21 cellular contexts compared by ENCODE assay signal in the genomic region with DNA sequence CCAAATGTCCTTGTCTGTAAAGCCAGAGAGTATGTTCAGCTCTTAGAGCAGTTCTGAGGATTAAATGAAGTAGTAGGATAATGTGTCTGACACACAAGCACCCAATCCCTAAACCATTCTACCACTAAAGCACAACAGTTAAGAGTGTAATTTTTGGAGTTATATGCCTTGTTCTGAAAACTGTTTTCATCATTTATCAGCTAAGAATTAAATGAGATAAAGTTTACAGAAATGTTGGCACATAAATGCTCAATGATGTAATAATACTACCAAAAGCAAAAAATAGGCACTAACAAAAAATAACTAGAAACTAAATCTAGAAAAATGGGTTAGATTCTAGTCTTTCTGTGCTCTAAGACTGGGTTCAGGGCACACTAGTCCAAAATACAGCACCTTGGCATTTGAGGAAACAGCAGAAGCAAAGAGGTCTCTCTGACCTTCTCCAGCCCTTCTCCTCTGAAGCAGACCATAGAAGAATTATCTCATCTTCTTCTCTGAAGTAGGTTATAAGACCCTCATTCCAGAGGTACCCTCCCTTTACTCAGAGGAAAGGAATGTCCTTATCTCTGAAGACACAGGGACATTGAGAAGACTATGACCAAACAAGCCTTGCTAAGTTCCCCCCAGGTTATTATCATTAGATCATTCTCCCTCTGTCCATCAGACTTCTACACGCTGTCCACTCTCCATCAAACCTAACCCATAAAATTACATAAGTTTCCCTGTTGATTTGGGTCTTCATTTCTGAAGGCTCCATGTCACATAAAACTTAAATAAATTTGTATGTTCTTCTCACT. TPM values are rescaled to one million over a fixed set of nuclear protein-coding genes. Genes with fewer than 3 reads are reported as not detected.
DNase-seq lines count a peak whose midpoint lies in the region; ATAC-seq, FAIRE-seq and TF ChIP-seq lines count a peak whose summit lies in the region.
"Had no signal": no experiment of that assay in that cellular context is flagged by ENCODE, and none has a peak within 500 bp of the region (broad histone marks: within the 10 kb centered on the region; RNA-seq: fewer than 3 reads in every experiment).

No MANE protein-coding gene starts in this region.

- H4K5ac ChIP-seq in IMR-90 (ENCODE audit: low read depth, low read length), result no peak overlapping the region

- H3K4ac ChIP-seq in IMR-90 (ENCODE audit: low read depth, low read length), result no peak overlapping the region

- no peaks in the 10 kb centered on the region for H3K9me3 Mint-ChIP-seq in activated naive CD4-positive, alpha-beta T cell treated with anti-CD3 and anti-CD28 coated beads for 36 hours

- ATAC-seq in IMR-90 (ENCODE audit: low read depth), result peak; percentile 21; the same call in 1 of the 2 replicates
- no peak for ATAC-seq in foreskin keratinocyte
- no peak for ATAC-seq in HG02763 (IDR thresholded peaks at IDR 0.05; ENCODE audit: unreplicated experiment)
- no peak for ATAC-seq in body of pancreas

- peaks cover 12 to 50% of the 10 kb centered on the region in 2 experiments; a peak in 3 of 4 replicates for H3K79me1 ChIP-seq in IMR-90 (ENCODE audit: low read depth in 1 of 2, low read length in 2 of 2)

- no peak overlapping the region for H4K91ac ChIP-seq in IMR-90 (ENCODE audit: insufficient read depth, low read depth, low read length)

- no peaks in the 10 kb centered on the region for H3K9me3 ChIP-seq in IMR-90 (ENCODE audit: control insufficient read depth, insufficient read depth, low read length)
- H3K9me3 ChIP-seq in body of pancreas, result no peaks in the 10 kb centered on the region
- H3K9me3 ChIP-seq: HAP-1, MG63 had no signal

- intact Hi-C loops in IMR-90 (cut with micrococcal nuclease), result no loop called here
- intact Hi-C loops in activated naive CD4-positive, alpha-beta T cell treated with anti-CD3 and anti-CD28 coated beads for 36 hours (cut with micrococcal nuclease), result no loop called here
- intact Hi-C loops in body of pancreas (cut with DNase I), result no loop called here

- dilution Hi-C loops in IMR-90 (cut with HindIII; ENCODE audit: low sequenced_read_pairs, unreplicated experiment), result no loop called here

- H3K14ac ChIP-seq in IMR-90 (replicated peaks; ENCODE audit: low read depth, low read length), result no peak overlapping the region

- H3K36me3 ChIP-seq in IMR-90 (ENCODE audit: control insufficient read depth, insufficient read depth, low read length), result no peaks in the 10 kb centered on the region
- no peaks in the 10 kb centered on the region for H3K36me3 ChIP-seq in body of pancreas (replicated peaks in 1 of 2; ENCODE audit: insufficient read depth in 1 of 2, low read depth in 2 of 2)
- H3K36me3 ChIP-seq: HAP-1, MG63 had no signal

- no peak overlapping the region for H2BK120ac ChIP-seq in IMR-90 (ENCODE audit: low read depth, low read length)

- peaks cover 24% of the 10 kb centered on the region for H3K4me1 Mint-ChIP-seq in activated naive CD4-positive, alpha-beta T cell treated with anti-CD3 and anti-CD28 coated beads for 36 hours (ENCODE audit: low read depth)

- no peak overlapping the region for H3K27ac ChIP-seq in IMR-90 (ENCODE audit: insufficient read depth, low read length)
- H3K27ac ChIP-seq in foreskin keratinocyte, result peak overlapping the region; percentile 11
- no peak overlapping the region for H3K27ac ChIP-seq in body of pancreas
- H3K27ac ChIP-seq: KMS-11 had no signal

- no peak for TF ChIP-seq RAD21 in IMR-90 (IDR thresholded peaks at IDR 0.05; ENCODE audit: low read length)

- H4K8ac ChIP-seq in IMR-90 (ENCODE audit: low read depth in 2 of 2, low read length in 2 of 2), result no peak overlapping the region

- peak overlapping the region; percentile 96 for H3K23ac ChIP-seq in IMR-90 (ENCODE audit: low read depth, low read length)

- H3K9me1 ChIP-seq in IMR-90 (ENCODE audit: insufficient read depth, low read length), result peaks cover 5% of the 10 kb centered on the region

- WGBS in IMR-90 (ENCODE audit: extremely low coverage in 2 of 2, insufficient read length in 1 of 2), 2 experiments, result no CpG with 5 or more reads among the region's 1 CpG
- 75 to 93% methylated on average over 1 of the region's 1 CpG for WGBS in body of pancreas, 2 donors

- H2BK15ac ChIP-seq in IMR-90 (ENCODE audit: low read depth, low read length), result no peak overlapping the region

- TF ChIP-seq CTCF in IMR-90 (conservative IDR thresholded peaks at IDR 0.05; ENCODE audit: low read depth, low read length) (no peak), foreskin keratinocyte (conservative IDR thresholded peaks at IDR 0.05) (no peak), body of pancreas (IDR thresholded peaks at IDR 0.05) (no peak)

- CTCF ChIA-PET in IMR-90 (lab: Yijun Ruan, JAX), result interaction anchor here (0.6 kb wide), 1 partner anchor 104 kb away, joined by 3 read pairs; no protein-coding TSS in a partner anchor
- CTCF ChIA-PET in activated naive CD4-positive, alpha-beta T cell treated with anti-CD3 and anti-CD28 coated beads for 36 hours (lab: Charles Lee), result interaction anchor here (1.2 kb wide), 1 partner anchor 161 kb away, joined by 4 read pairs; no protein-coding TSS in a partner anchor

- no peak overlapping the region for H2AK5ac ChIP-seq in IMR-90 (ENCODE audit: low read depth, low read length)

- H3K9ac ChIP-seq in IMR-90 (ENCODE audit: low read depth, low read length), result no peak overlapping the region
- H3K9ac ChIP-seq: KMS-11 had no signal

- H2BK5ac ChIP-seq in IMR-90 (ENCODE audit: low read depth, low read length, poor library complexity, severe bottlenecking), result no peak overlapping the region

- H3K27me3 Mint-ChIP-seq in activated naive CD4-positive, alpha-beta T cell treated with anti-CD3 and anti-CD28 coated beads for 36 hours (ENCODE audit: low read depth), result no peaks in the 10 kb centered on the region

- peaks cover 4% of the 10 kb centered on the region for H3K36me3 Mint-ChIP-seq in activated naive CD4-positive, alpha-beta T cell treated with anti-CD3 and anti-CD28 coated beads for 36 hours (ENCODE audit: low read depth)

- no peak overlapping the region for H3K4me3 Mint-ChIP-seq in activated naive CD4-positive, alpha-beta T cell treated with anti-CD3 and anti-CD28 coated beads for 36 hours
- H3K4me3 Mint-ChIP-seq: CD14-positive monocyte had no signal

- H2BK20ac ChIP-seq in IMR-90 (ENCODE audit: low read depth, low read length), result no peak overlapping the region

- in situ Hi-C loops in IMR-90 (cut with MboI; ENCODE audit: low sequenced_read_pairs), result no loop called here

- H3K4me3 ChIP-seq in IMR-90 (ENCODE audit: insufficient read depth, low read depth, low read length) (no peak overlapping the region), body of pancreas (no peak overlapping the region)
- H3K4me3 ChIP-seq: HAP-1, MG63 had no signal

- H2AK9ac ChIP-seq in IMR-90 (replicated peaks; ENCODE audit: low read depth, low read length, poor library complexity), result no peak overlapping the region

- H4K20me1 ChIP-seq in IMR-90 (ENCODE audit: insufficient read depth, low read length), result no peaks in the 10 kb centered on the region; the same call in none of the 2 replicates

- H3K4me2 ChIP-seq in IMR-90 (ENCODE audit: low read depth, low read length), result no peak overlapping the region
- H3K4me2 ChIP-seq: KMS-11 had no signal

- no peak for FAIRE-seq in GM19239 (lab: Jason Lieb, UNC)

- BruUV-seq in IMR-90 (replicated peaks; lab: Mats Ljungman, UMichigan), result no TSS peak

- no peak overlapping the region for H3K27ac Mint-ChIP-seq in activated naive CD4-positive, alpha-beta T cell treated with anti-CD3 and anti-CD28 coated beads for 36 hours

- no peak overlapping the region for H3K18ac ChIP-seq in IMR-90 (ENCODE audit: low read depth, low read length)

- H3K4me1 ChIP-seq in IMR-90 (ENCODE audit: control insufficient read depth, insufficient read depth, low read length), result peaks cover 2% of the 10 kb centered on the region; the same call in 1 of the 2 replicates
- H3K4me1 ChIP-seq in foreskin keratinocyte, result peaks cover 6% of the 10 kb centered on the region
- H3K4me1 ChIP-seq in body of pancreas, result peaks cover 33% of the 10 kb centered on the region

- no peak overlapping the region for H3K56ac ChIP-seq in IMR-90 (ENCODE audit: extremely low read depth, insufficient read depth, low read length)

- POLR2A ChIA-PET in IMR-90 (lab: Charles Lee; ENCODE audit: unreplicated experiment), result no interaction called here

- H2AFZ ChIP-seq in IMR-90 (replicated peaks; ENCODE audit: low read length, poor library complexity), result no peak overlapping the region

- H3K27me3 ChIP-seq in IMR-90 (ENCODE audit: control insufficient read depth, insufficient read depth, low read length) (no peaks in the 10 kb centered on the region), foreskin keratinocyte (no peaks in the 10 kb centered on the region), body of pancreas (no peaks in the 10 kb centered on the region)
- H3K27me3 ChIP-seq: MG63 had no signal

- DNase-seq in EH (ENCODE audit: low read depth), result peak; percentile 22
- no peak for DNase-seq in IMR-90
- DNase-seq in RPMI7951 (ENCODE audit: low read depth), result peak; percentile 4
- DNase-seq in foreskin keratinocyte, result no peak
- DNase-seq in GM19239 (ENCODE audit: insufficient read length, low spot score), result no peak
- DNase-seq in activated naive CD4-positive, alpha-beta T cell treated with anti-CD3 and anti-CD28 coated beads for 36 hours, result no peak
- no peak for DNase-seq in body of pancreas
- DNase-seq: ACHN, AML-193, COR-L47, MG63, NCI-H1092, NCI-H146, NCI-H2081, NCI-H524 treated with DMSO at 0.1 percent for 48 hours, OCI-M1, SW 1271 had no signal

- TF ChIP-seq POLR2A in IMR-90 (IDR thresholded peaks at IDR 0.05; ENCODE audit: low read depth, low read length) (no peak), body of pancreas (IDR thresholded peaks at IDR 0.05) (no peak)

TF ChIP-seq in IMR-90, 13 proteins besides CTCF, POLR2A, EP300 and RAD21:
- no peak for TF ChIP-seq RFX5 (IDR thresholded peaks at IDR 0.05; ENCODE audit: low read depth, low read length)
- TF ChIP-seq SMC3 (IDR thresholded peaks at IDR 0.05; ENCODE audit: low read depth, low read length), result no peak

RNA-seq across cellular contexts. Expression of gene ABL2, which starts 20.6 kb away (rescaled TPM):
- 88.3 and 110 TPM in 2 replicates for total RNA-seq in IMR-90 (2012; rRNA removed)
- 9.0 and 9.7 TPM in 2 replicates for polyA plus RNA-seq in IMR-90 (2012; rRNA removed)
- polyA plus RNA-seq in IMR-90 (2012; cell fraction: cytosol; rRNA removed), result 2.6 and 2.9 TPM in 2 replicates
- 17.3 and 33.4 TPM in 2 replicates for polyA plus RNA-seq in IMR-90 (2012; cell fraction: nucleus; rRNA removed; ENCODE audit: low replicate concordance)
- total RNA-seq in RPMI7951 (2014; rRNA removed; shearing (Covaris generic)), result 14.1 and 15.2 TPM in 2 replicates
- total RNA-seq in foreskin keratinocyte, result 42.2 and 47.3 TPM in 2 replicates
- polyA plus RNA-seq in foreskin keratinocyte, result 4.5 TPM in 2 replicates
- 1 to 10 TPM; 8.1 TPM for total RNA-seq in activated naive CD4-positive, alpha-beta T cell treated with anti-CD3 and anti-CD28 coated beads for 36 hours
- total RNA-seq in body of pancreas, result 10 to 100 TPM; 10.1 to 12.5 TPM

Comparison
In these comparisons a context has a peak if more than half of its experiments do, and no peak if none do; other contexts are left out.
1. DNase-seq: peak in EH (single experiment) and RPMI7951 (single experiment); none in IMR-90 (single experiment), foreskin keratinocyte (0 of 2), GM19239 (single experiment), activated naive CD4-positive, alpha-beta T cell treated with anti-CD3 and anti-CD28 coated beads for 36 hours (single experiment) and body of pancreas (0 of 4).